19 cellular contexts compared by ENCODE assay signal in genomic region chr12:50195832-50196231, GRCh38. TPM values are rescaled to one million over a fixed set of nuclear protein-coding genes. Genes with fewer than 3 reads are reported as not detected.
DNase-seq lines count a peak whose midpoint lies in the region; ATAC-seq and TF ChIP-seq lines count a peak whose summit lies in the region.
"Had no signal": no experiment of that assay in that cellular context is flagged by ENCODE, and none has a peak within 500 bp of the region (broad histone marks: within the 10 kb centered on the region; RNA-seq: fewer than 3 reads in every experiment).

No MANE protein-coding gene starts in this region.

- H3K4me3 ChIP-seq in gastrocnemius medialis = no peak overlapping the region
- H3K4me3 ChIP-seq: adrenal gland, GM12878, K562, smooth muscle cell had no signal

- intact Hi-C loops in activated T-helper 2 cell treated with anti-CD3 and anti-CD28 coated beads, Interferon-gamma antibody, Interleukin-2, Interleukin-4, amounts not matched to agents 10 μg/mL and 5 μg/mL and 100 μg/mL, durations not matched to agents 14 hours and 24 hours and 36 hours (cut with micrococcal nuclease) = no loop called here
- intact Hi-C loops in gastrocnemius medialis (cut with DNase I; ENCODE audit: low total_unique reads) = no loop called here

- TF ChIP-seq POLR2A in gastrocnemius medialis (IDR thresholded peaks at IDR 0.05) = no peak

- H3K4me3 Mint-ChIP-seq in activated T-helper 2 cell treated with anti-CD3 and anti-CD28 coated beads, Interferon-gamma antibody, Interleukin-2, Interleukin-4, amounts not matched to agents 10 μg/mL and 5 μg/mL and 100 μg/mL, durations not matched to agents 14 hours and 24 hours and 36 hours (ENCODE audit: low read depth) = no peak overlapping the region
- H3K4me3 Mint-ChIP-seq in endothelial cell (ENCODE audit: unreplicated experiment) = no peak overlapping the region
- H3K4me3 Mint-ChIP-seq: H9, immature natural killer cell had no signal

- H3K27ac Mint-ChIP-seq in activated T-helper 2 cell treated with anti-CD3 and anti-CD28 coated beads, Interferon-gamma antibody, Interleukin-2, Interleukin-4, amounts not matched to agents 10 μg/mL and 5 μg/mL and 100 μg/mL, durations not matched to agents 14 hours and 24 hours and 36 hours = peak overlapping the region; percentile 33
- no peak overlapping the region for H3K27ac Mint-ChIP-seq in endothelial cell (ENCODE audit: unreplicated experiment)
- H3K27ac Mint-ChIP-seq: H9 had no signal

- TF ChIP-seq CTCF in gastrocnemius medialis (IDR thresholded peaks at IDR 0.05 in 4 of 5, conservative IDR thresholded peaks at IDR 0.05 in 1 of 5) = no peak
- TF ChIP-seq CTCF in endothelial cell (IDR thresholded peaks at IDR 0.05; ENCODE audit: unreplicated experiment) = no peak

- H3K4me1 Mint-ChIP-seq in activated T-helper 2 cell treated with anti-CD3 and anti-CD28 coated beads, Interferon-gamma antibody, Interleukin-2, Interleukin-4, amounts not matched to agents 10 μg/mL and 5 μg/mL and 100 μg/mL, durations not matched to agents 14 hours and 24 hours and 36 hours (ENCODE audit: low read depth) = peaks cover 32% of the 10 kb centered on the region
- H3K4me1 Mint-ChIP-seq in endothelial cell (ENCODE audit: unreplicated experiment) = no peaks in the 10 kb centered on the region
- H3K4me1 Mint-ChIP-seq: H9, immature natural killer cell had no signal

- no peaks in the 10 kb centered on the region for H3K27me3 Mint-ChIP-seq in activated T-helper 2 cell treated with anti-CD3 and anti-CD28 coated beads, Interferon-gamma antibody, Interleukin-2, Interleukin-4, amounts not matched to agents 10 μg/mL and 5 μg/mL and 100 μg/mL, durations not matched to agents 14 hours and 24 hours and 36 hours (ENCODE audit: low read depth)
- H3K27me3 Mint-ChIP-seq in endothelial cell (ENCODE audit: unreplicated experiment) = peaks cover 1% of the 10 kb centered on the region

- H3K27ac ChIP-seq in gastrocnemius medialis = peak overlapping the region; percentile 6 to 38 (median 37)
- H3K27ac ChIP-seq: adrenal gland, foreskin keratinocyte had no signal

- DNase-seq in EH (ENCODE audit: low read depth) = peak; percentile 76
- peak; percentile 67 for DNase-seq in NCI-H1092 treated with DMSO at 0.1 percent for 48 hours (lab: John Stamatoyannopoulos, UW)
- DNase-seq in activated T-helper 2 cell treated with anti-CD3 and anti-CD28 coated beads, Interferon-gamma antibody, Interleukin-2, Interleukin-4, amounts not matched to agents 10 μg/mL and 5 μg/mL and 100 μg/mL, durations not matched to agents 14 hours and 24 hours and 36 hours (ENCODE audit: low spot score) = no peak
- DNase-seq in gastrocnemius medialis = peak in 1 of 2 donors; percentile 16
- DNase-seq in midbrain (lab: John Stamatoyannopoulos, UW) = no peak
- DNase-seq in endothelial cell (ENCODE audit: low spot score) = no peak
- DNase-seq: adrenal gland; central memory CD4-positive, alpha-beta T cell; effector memory CD4-positive, alpha-beta T cell; foreskin keratinocyte; H9; immature natural killer cell; mammary epithelial cell; NCI-H2081 treated with DMSO at 0.1 percent for 48 hours; stimulated activated naive CD8-positive, alpha-beta T cell treated with anti-CD3 and anti-CD28 coated beads, Interleukin-15, Interleukin-2, amounts not matched to agents 100 U/mL and 50 U/mL, for 24 hours had no signal

- in situ Hi-C loops in gastrocnemius medialis (cut with MboI; ENCODE audit: low sequenced_read_pairs in 4 of 4) = no loop called here

- H3K9me3 ChIP-seq in gastrocnemius medialis = no peaks in the 10 kb centered on the region
- H3K9me3 ChIP-seq: adrenal gland had no signal

- H3K36me3 ChIP-seq in gastrocnemius medialis = peaks cover 0 to 5% of the 10 kb centered on the region in 2 donors

- no peaks in the 10 kb centered on the region for H3K9me3 Mint-ChIP-seq in activated T-helper 2 cell treated with anti-CD3 and anti-CD28 coated beads, Interferon-gamma antibody, Interleukin-2, Interleukin-4, amounts not matched to agents 10 μg/mL and 5 μg/mL and 100 μg/mL, durations not matched to agents 14 hours and 24 hours and 36 hours
- H3K9me3 Mint-ChIP-seq in endothelial cell (ENCODE audit: unreplicated experiment) = no peaks in the 10 kb centered on the region
- H3K9me3 Mint-ChIP-seq: H9, immature natural killer cell had no signal

- peaks cover 12 to 34% of the 10 kb centered on the region in 2 donors for H3K4me1 ChIP-seq in gastrocnemius medialis
- H3K4me1 ChIP-seq: adrenal gland had no signal

- peaks cover 80% of the 10 kb centered on the region for H3K36me3 Mint-ChIP-seq in activated T-helper 2 cell treated with anti-CD3 and anti-CD28 coated beads, Interferon-gamma antibody, Interleukin-2, Interleukin-4, amounts not matched to agents 10 μg/mL and 5 μg/mL and 100 μg/mL, durations not matched to agents 14 hours and 24 hours and 36 hours (ENCODE audit: low read depth)
- H3K36me3 Mint-ChIP-seq in endothelial cell (ENCODE audit: low read depth, unreplicated experiment) = peaks cover 4% of the 10 kb centered on the region

- H3K27me3 ChIP-seq in gastrocnemius medialis = no peaks in the 10 kb centered on the region
- H3K27me3 ChIP-seq: adrenal gland, foreskin keratinocyte had no signal

- ATAC-seq in gastrocnemius medialis = peak; percentile 83 to 85
- ATAC-seq in GM19452 (IDR thresholded peaks at IDR 0.05; ENCODE audit: unreplicated experiment) = no peak
- ATAC-seq: foreskin keratinocyte; GM12878; K562; stimulated activated naive CD8-positive, alpha-beta T cell treated with anti-CD3 and anti-CD28 coated beads, Interleukin-15, Interleukin-2, amounts not matched to agents 100 U/mL and 50 U/mL, for 24 hours had no signal

RNA-seq across cellular contexts. Expression of gene CERS5, which starts 28.7 kb away (rescaled TPM):
- 114 and 115 TPM in 2 replicates for total RNA-seq in activated T-helper 2 cell treated with anti-CD3 and anti-CD28 coated beads, Interferon-gamma antibody, Interleukin-2, Interleukin-4, amounts not matched to agents 10 μg/mL and 5 μg/mL and 100 μg/mL, durations not matched to agents 14 hours and 24 hours and 36 hours
- total RNA-seq in gastrocnemius medialis = 1 to 10 TPM; 5.4 to 9.2 (median 7.3) TPM
- 61.7 TPM for total RNA-seq in endothelial cell (ENCODE audit: unreplicated experiment)

Comparison
In these comparisons a context has a peak if more than half of its experiments do, and no peak if none do; other contexts are left out.
1. DNase-seq: peak in EH (single experiment) and NCI-H1092 treated with DMSO at 0.1 percent for 48 hours (single experiment); none in activated T-helper 2 cell treated with anti-CD3 and anti-CD28 coated beads, Interferon-gamma antibody, Interleukin-2, Interleukin-4, amounts not matched to agents 10 μg/mL and 5 μg/mL and 100 μg/mL, durations not matched to agents 14 hours and 24 hours and 36 hours (single experiment), midbrain (single experiment) and endothelial cell (single experiment).